23 cellular contexts compared by ENCODE assay signal in the genomic region with DNA sequence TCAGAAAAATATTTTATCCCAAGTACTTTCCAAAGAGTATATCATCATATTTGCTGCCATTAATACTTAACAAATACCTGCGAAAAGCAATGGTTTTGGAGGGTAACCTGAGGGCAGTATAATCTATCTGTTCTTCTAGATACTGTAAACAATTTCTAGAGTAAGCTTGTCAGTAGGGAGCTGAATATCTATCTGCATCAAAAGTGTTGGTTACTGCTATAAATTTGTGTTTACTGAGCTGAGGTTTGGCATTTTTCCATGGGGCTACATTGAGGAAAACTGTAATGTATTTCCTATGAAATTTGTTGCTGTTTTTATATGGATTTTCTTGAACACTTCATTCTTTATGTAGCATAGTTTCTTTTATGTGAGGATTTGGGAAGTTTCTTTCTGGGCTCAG.
DNase-seq lines count a peak whose midpoint lies in the region; TF ChIP-seq lines count a peak whose summit lies in the region.
"Had no signal": no experiment of that assay in that cellular context is flagged by ENCODE, and none has a peak within 500 bp of the region (broad histone marks: within the 10 kb centered on the region; RNA-seq: fewer than 3 reads in every experiment).

No MANE protein-coding gene starts in this region.

- no peak for TF ChIP-seq CTCF in HFFc6 (IDR thresholded peaks at IDR 0.05)

- H3K4me3 ChIP-seq in SK-N-MC = no peak overlapping the region
- H3K4me3 ChIP-seq: BLaER1 treated with 17β-estradiol and CSF1 and Interleukin-3, amounts not matched to agents 10 nM and 100 nM; GM12878 had no signal

- no peaks in the 10 kb centered on the region for H3K36me3 Mint-ChIP-seq in HFFc6 (ENCODE audit: low read depth)
- H3K36me3 Mint-ChIP-seq: CD8-positive, alpha-beta T cell had no signal

- DNase-seq in NCI-H345 (lab: John Stamatoyannopoulos, UW) = peak; percentile 10
- DNase-seq in NCI-H345 treated with DMSO at 0.1 percent for 48 hours (lab: John Stamatoyannopoulos, UW; ENCODE audit: unreplicated experiment) = no peak
- DNase-seq in H4 (ENCODE audit: low spot score) = peak; percentile 19
- no peak for DNase-seq in SK-N-MC (ENCODE audit: low read depth, low spot score)
- no peak for DNase-seq in HFFc6
- no peak for DNase-seq in ACHN
- DNase-seq: 8988T; AML-193; Caco-2; Calu3; CD4-positive, alpha-beta T cell; CD8-positive, alpha-beta T cell; DMS 273 treated with DMSO at 0.1 percent for 48 hours; DMS153; DMS53; DMS79; DND-41; EL; GDM1 had no signal

- H3K9me3 Mint-ChIP-seq in HFFc6 = peaks cover 34% of the 10 kb centered on the region

- no peaks in the 10 kb centered on the region for H3K9me3 ChIP-seq in SK-N-MC (ENCODE audit: low read depth, low read length)
- H3K9me3 ChIP-seq: BLaER1 treated with 17β-estradiol and CSF1 and Interleukin-3, amounts not matched to agents 10 nM and 100 nM; Caco-2 had no signal

- H3K27ac Mint-ChIP-seq in HFFc6 = no peak overlapping the region
- H3K27ac Mint-ChIP-seq: B cell; CD4-positive, alpha-beta T cell; CD8-positive, alpha-beta T cell had no signal

- H3K9ac ChIP-seq in SK-N-MC (ENCODE audit: insufficient read length) = no peak overlapping the region
- H3K9ac ChIP-seq: BLaER1 treated with 17β-estradiol and CSF1 and Interleukin-3, amounts not matched to agents 10 nM and 100 nM had no signal

- H3K36me3 ChIP-seq in SK-N-MC (ENCODE audit: insufficient read depth, low read length) = no peaks in the 10 kb centered on the region
- H3K36me3 ChIP-seq: BLaER1 treated with 17β-estradiol and CSF1 and Interleukin-3, amounts not matched to agents 10 nM and 100 nM had no signal

- no peak overlapping the region for H3K4me3 Mint-ChIP-seq in HFFc6
- H3K4me3 Mint-ChIP-seq: B cell; CD4-positive, alpha-beta T cell; CD8-positive, alpha-beta T cell had no signal

- H3K27ac ChIP-seq in SK-N-MC = peak overlapping the region; percentile 10; the same call in 1 of the 2 replicates
- H3K27ac ChIP-seq: BLaER1 treated with 17β-estradiol and CSF1 and Interleukin-3, amounts not matched to agents 10 nM and 100 nM; C4-2B had no signal

- H3K4me1 Mint-ChIP-seq in HFFc6 (ENCODE audit: low read depth) = no peaks in the 10 kb centered on the region
- H3K4me1 Mint-ChIP-seq: B cell had no signal

- in situ Hi-C loops in ACHN (cut with HindIII; ENCODE audit: low pct_ligation_motif_present, low pct_unique_long_range_greater_than_20kb, low sequenced_read_pairs) = no loop called here

- no peaks in the 10 kb centered on the region; the same call in 1 of the 2 replicates for H3K27me3 Mint-ChIP-seq in HFFc6 (ENCODE audit: insufficient read depth)
- H3K27me3 Mint-ChIP-seq: B cell; CD4-positive, alpha-beta T cell had no signal

Comparison
In these comparisons a context has a peak if more than half of its experiments do, and no peak if none do; other contexts are left out.
1. DNase-seq: peak in NCI-H345 (single experiment) and H4 (single experiment); none in NCI-H345 treated with DMSO at 0.1 percent for 48 hours (single experiment), SK-N-MC (single experiment), HFFc6 (single experiment) and ACHN (single experiment).